Comparison of ENCODE assay signal across 11 cellular contexts in the genomic region with DNA sequence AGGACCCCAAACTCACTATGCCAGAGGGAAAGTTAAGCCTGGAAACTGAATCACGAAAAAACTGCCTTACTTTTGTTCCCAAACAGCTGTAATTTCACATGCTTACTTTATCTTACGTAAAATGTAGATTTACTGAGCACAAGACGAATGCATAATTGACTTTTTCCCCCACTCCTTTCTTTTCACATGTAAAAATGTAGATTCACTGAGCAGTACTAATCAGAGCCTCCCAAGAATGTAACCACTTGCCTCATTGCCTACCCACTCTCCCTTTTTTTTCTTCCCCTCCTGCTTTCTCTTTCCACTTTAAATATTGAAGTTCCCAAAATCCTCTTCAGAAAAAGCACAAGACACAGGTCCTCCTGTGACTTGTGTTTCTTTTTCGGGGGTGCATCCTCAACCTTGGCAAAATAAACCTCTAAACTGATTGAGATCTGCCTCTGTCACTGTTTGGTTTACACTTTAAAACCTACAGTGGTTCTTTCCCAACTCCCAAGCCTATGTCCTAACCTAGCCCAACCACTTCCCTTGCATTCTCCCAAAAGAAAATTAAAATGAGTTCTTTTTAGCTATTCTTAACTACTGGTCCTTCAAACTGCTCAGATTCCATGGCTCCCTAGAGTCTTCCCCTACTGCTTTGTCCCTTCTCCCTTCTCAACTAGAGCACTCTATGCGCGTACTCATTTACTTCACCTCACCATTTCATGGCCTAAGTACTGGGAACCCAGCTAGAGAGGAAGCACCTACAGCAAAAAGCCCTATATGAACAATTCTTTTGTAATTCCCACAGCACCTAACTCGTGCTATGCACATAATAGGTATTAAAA.
DNase-seq lines count a peak whose midpoint lies in the region; ATAC-seq and TF ChIP-seq lines count a peak whose summit lies in the region.
"Had no signal": no experiment of that assay in that cellular context is flagged by ENCODE, and none has a peak within 500 bp of the region (broad histone marks: within the 10 kb centered on the region; RNA-seq: fewer than 3 reads in every experiment).

No MANE protein-coding gene starts in this region.

- no peak overlapping the region for H2BK5ac ChIP-seq in mesenchymal stem cell (ENCODE audit: low read depth, low read length, poor library complexity, severe bottlenecking)

- peaks cover 0 to 44% (median 3%) of the 10 kb centered on the region in 9 donors for H3K36me3 ChIP-seq in heart right ventricle
- peaks cover 10 to 84% of the 10 kb centered on the region in 2 experiments for H3K36me3 ChIP-seq in mesenchymal stem cell (ENCODE audit: control insufficient read depth in 1 of 2, insufficient read depth in 2 of 2, low read depth in 1 of 2, low read length in 2 of 2)
- H3K36me3 ChIP-seq in vagina, result peaks cover 0 to 11% of the 10 kb centered on the region in 2 donors

- no peak overlapping the region for H2BK15ac ChIP-seq in mesenchymal stem cell (ENCODE audit: low read depth, poor library complexity, severe bottlenecking)

- no peak for DNase-seq in heart right ventricle
- no peak for DNase-seq in Right ventricle myocardium superior
- peak; percentile 44 for DNase-seq in astrocyte of the hippocampus (ENCODE audit: low read depth, low spot score)
- peak; percentile 40 for DNase-seq in mesenchymal stem cell
- DNase-seq in vagina (ENCODE audit: extremely low spot score in 2 of 2), result no peak
- no peak for DNase-seq in COLO829 (ENCODE audit: low spot score)
- DNase-seq in stimulated activated CD4-positive, alpha-beta T cell treated with anti-CD3 and anti-CD28 coated beads, Interleukin-1b, Interleukin-23, amount 100 ng/mL, for 48 hours, result no peak
- DNase-seq: activated naive CD4-positive, alpha-beta T cell; dermis blood vessel endothelial cell; NK-92 treated with Interleukin-12 subunit alpha and Interleukin-12 subunit beta, amount 100 ng/mL, for 24 hours had no signal

- no peak overlapping the region for H3K4ac ChIP-seq in mesenchymal stem cell (ENCODE audit: low read depth in 1 of 2, low read length in 2 of 2)

- no peak overlapping the region for H2AFZ ChIP-seq in mesenchymal stem cell (ENCODE audit: low read depth, low read length)

- H3K4me1 ChIP-seq in heart right ventricle, result peaks cover 0 to 89% (median 56%) of the 10 kb centered on the region in 9 donors
- H3K4me1 ChIP-seq in mesenchymal stem cell (ENCODE audit: control insufficient read depth, insufficient read depth, low read depth, low read length), result peaks cover 3% of the 10 kb centered on the region
- H3K4me1 ChIP-seq in vagina, result peaks cover 91% of the 10 kb centered on the region

- intact Hi-C loops in heart right ventricle (cut with DNase I) (no loop called here), Right ventricle myocardium superior (cut with DNase I) (no loop called here), vagina (cut with DNase I) (no loop called here)

- no peak overlapping the region for H4K91ac ChIP-seq in mesenchymal stem cell (ENCODE audit: low read length)

- peaks cover 18% of the 10 kb centered on the region for H3K79me1 ChIP-seq in mesenchymal stem cell (replicated peaks; ENCODE audit: low read length, poor library complexity, severe bottlenecking)

- no peak overlapping the region for H3K23ac ChIP-seq in mesenchymal stem cell (ENCODE audit: low read length in 2 of 2)

- H3K14ac ChIP-seq in mesenchymal stem cell (ENCODE audit: low read length in 2 of 2), result no peak overlapping the region

- H3K4me3 ChIP-seq in heart right ventricle (no peak overlapping the region), mesenchymal stem cell (ENCODE audit: insufficient read depth in 1 of 2, low read depth in 1 of 2, low read length in 2 of 2) (no peak overlapping the region), vagina (no peak overlapping the region)

- no peaks in the 10 kb centered on the region for H3K27me3 ChIP-seq in heart right ventricle
- H3K27me3 ChIP-seq in mesenchymal stem cell (ENCODE audit: control insufficient read depth in 1 of 2, insufficient read depth in 1 of 2, low read length in 2 of 2), result no peaks in the 10 kb centered on the region
- no peaks in the 10 kb centered on the region for H3K27me3 ChIP-seq in vagina

- ATAC-seq in heart right ventricle (peak in 5 of 8 donors; percentile 4 to 51 (median 43)), Right ventricle myocardium superior (ENCODE audit: poor library complexity) (no peak), GM19023 (IDR thresholded peaks at IDR 0.05; ENCODE audit: unreplicated experiment) (no peak)

- H2BK120ac ChIP-seq in mesenchymal stem cell (ENCODE audit: low read depth, low read length), result no peak overlapping the region

- peak overlapping the region in 2 of 10 donors; percentile 24 to 38 for H3K27ac ChIP-seq in heart right ventricle
- no peak overlapping the region for H3K27ac ChIP-seq in mesenchymal stem cell (ENCODE audit: low read length, poor library complexity, severe bottlenecking)
- H3K27ac ChIP-seq in vagina, result peak overlapping the region; percentile 16

- no peak overlapping the region for H3K4me2 ChIP-seq in mesenchymal stem cell (ENCODE audit: low read length, poor library complexity, severe bottlenecking)

- TF ChIP-seq POLR2A in vagina (IDR thresholded peaks at IDR 0.05), result no peak

- TF ChIP-seq CTCF in heart right ventricle (IDR thresholded peaks at IDR 0.05) (no peak), vagina (IDR thresholded peaks at IDR 0.05) (no peak)

- no peak overlapping the region for H4K8ac ChIP-seq in mesenchymal stem cell (ENCODE audit: low read length)

- H3K9ac ChIP-seq in mesenchymal stem cell (ENCODE audit: low read length), result no peak overlapping the region

- H3K18ac ChIP-seq in mesenchymal stem cell (ENCODE audit: low read depth in 1 of 2, low read length in 2 of 2), result no peak overlapping the region

- H3K9me3 ChIP-seq in heart right ventricle (no peaks in the 10 kb centered on the region), mesenchymal stem cell (ENCODE audit: control insufficient read depth, low read length) (no peaks in the 10 kb centered on the region), vagina (no peaks in the 10 kb centered on the region)

- H2AK5ac ChIP-seq in mesenchymal stem cell (ENCODE audit: low read length, severe bottlenecking), result no peak overlapping the region

- 80 to 84% methylated on average over 7 of the region's 7 CpGs for WGBS in heart right ventricle, 2 donors
- WGBS in mesenchymal stem cell, result 82% methylated on average over 6 of the region's 7 CpGs

- H2BK12ac ChIP-seq in mesenchymal stem cell (ENCODE audit: low read length in 2 of 2), result no peak overlapping the region

Comparison
In these comparisons a context has a peak if more than half of its experiments do, and no peak if none do; other contexts are left out.
1. ATAC-seq: peak in heart right ventricle (5 of 8); none in Right ventricle myocardium superior (single experiment) and GM19023 (single experiment).
2. DNase-seq: peak in astrocyte of the hippocampus (single experiment) and mesenchymal stem cell (single experiment); none in heart right ventricle (0 of 2), Right ventricle myocardium superior (single experiment), vagina (0 of 2), COLO829 (single experiment) and stimulated activated CD4-positive, alpha-beta T cell treated with anti-CD3 and anti-CD28 coated beads, Interleukin-1b, Interleukin-23, amount 100 ng/mL, for 48 hours (single experiment).